ENCODE assay signal across 31 cellular contexts in genomic region chr6:43921039-43921438, GRCh38.
DNase-seq lines count a peak whose midpoint lies in the region; ATAC-seq and TF ChIP-seq lines count a peak whose summit lies in the region.
"Had no signal": no experiment of that assay in that cellular context is flagged by ENCODE, and none has a peak within 500 bp of the region (broad histone marks: within the 10 kb centered on the region; RNA-seq: fewer than 3 reads in every experiment).

No MANE protein-coding gene starts in this region.

- WGBS in neuronal stem cell (ENCODE audit: extremely low coverage in 2 of 2, insufficient read length in 2 of 2, insufficient replicate concordance in 1 of 2), 2 donors = no CpG with 5 or more reads among the region's 9 CpGs

- peak overlapping the region; percentile 38 for H2AK5ac ChIP-seq in neuronal stem cell (ENCODE audit: low read depth, low read length)

- no peak overlapping the region for H2BK12ac ChIP-seq in neuronal stem cell (ENCODE audit: low read length)

- H4K8ac ChIP-seq in neuronal stem cell (ENCODE audit: low read depth, low read length) = peak overlapping the region; percentile 54

- no peak overlapping the region for H3K14ac ChIP-seq in neuronal stem cell (ENCODE audit: low read length)

- peaks cover 2% of the 10 kb centered on the region for H3K79me1 ChIP-seq in neuronal stem cell (ENCODE audit: low read depth, low read length)

- H3K9me3 ChIP-seq in neuronal stem cell (replicated peaks in 1 of 2; ENCODE audit: control insufficient read depth in 2 of 2, insufficient read depth in 1 of 2, low read depth in 1 of 2, low read length in 2 of 2) (no peaks in the 10 kb centered on the region), right atrium auricular region (no peaks in the 10 kb centered on the region)
- H3K9me3 ChIP-seq: BLaER1 treated with 17β-estradiol and CSF1 and Interleukin-3, amounts not matched to agents 10 nM and 100 nM; Caco-2; gastroesophageal sphincter; psoas muscle; testis had no signal

- H3K27me3 Mint-ChIP-seq in brain = peaks cover 4% of the 10 kb centered on the region

- no peak overlapping the region for H3K4ac ChIP-seq in neuronal stem cell (ENCODE audit: low read length)

- no peaks in the 10 kb centered on the region for H3K27me3 ChIP-seq in neuronal stem cell (ENCODE audit: control insufficient read depth in 3 of 3, insufficient read depth in 3 of 3, low read depth in 1 of 3, low read length in 3 of 3)
- H3K27me3 ChIP-seq in right atrium auricular region = no peaks in the 10 kb centered on the region
- H3K27me3 ChIP-seq: gastroesophageal sphincter, hepatocyte, testis had no signal

- H4K91ac ChIP-seq in neuronal stem cell (ENCODE audit: low read depth, low read length, poor library complexity) = peak overlapping the region; percentile 59

- no peak for ATAC-seq in HG02938 (IDR thresholded peaks at IDR 0.05; ENCODE audit: unreplicated experiment)
- ATAC-seq: activated naive CD4-positive, alpha-beta T cell treated with anti-CD3 and anti-CD28 coated beads, Interleukin-2, amount 50 U/mL, for 72 hours; gastroesophageal sphincter; naive thymus-derived CD8-positive, alpha-beta T cell; psoas muscle had no signal

- no peak overlapping the region for H3K27ac ChIP-seq in neuronal stem cell (replicated peaks; ENCODE audit: low read length)
- no peak overlapping the region for H3K27ac ChIP-seq in right atrium auricular region
- H3K27ac ChIP-seq: 22Rv1; BLaER1 treated with 17β-estradiol and CSF1 and Interleukin-3, amounts not matched to agents 10 nM and 100 nM; gastroesophageal sphincter; hepatocyte; psoas muscle; testis had no signal

- H3K4me3 Mint-ChIP-seq in brain = no peak overlapping the region
- H3K4me3 Mint-ChIP-seq: naive thymus-derived CD8-positive, alpha-beta T cell; stimulated activated naive CD8-positive, alpha-beta T cell treated with anti-CD3 and anti-CD28 coated beads, Interleukin-15, Interleukin-2, amounts not matched to agents 100 ng/mL and 50 ng/mL, for 24 hours had no signal

- H3K18ac ChIP-seq in neuronal stem cell (ENCODE audit: low read length) = peak overlapping the region; percentile 52

- DNase-seq in NCI-H1417 (lab: John Stamatoyannopoulos, UW) (peak; percentile 7 to 29 (median 7)), NCI-H1417 treated with DMSO at 0.1 percent for 48 hours (lab: John Stamatoyannopoulos, UW) (no peak), NCI-H2029 (lab: John Stamatoyannopoulos, UW) (peak; percentile 37), neuronal stem cell (ENCODE audit: low spot score) (no peak), NCI-H2196 (lab: John Stamatoyannopoulos, UW; ENCODE audit: unreplicated experiment) (no peak), right atrium auricular region (ENCODE audit: low spot score) (no peak)
- DNase-seq: activated CD4-positive, alpha-beta T cell treated with anti-CD3 and anti-CD28 coated beads for 4 hours; activated effector memory CD4-positive, alpha-beta T cell treated with Interleukin-2 at 50 U/mL for 16 hours; amygdala; Caco-2; effector CD4-positive, alpha-beta T cell; GOT3; KG1; naive thymus-derived CD8-positive, alpha-beta T cell; NCI-H1092 treated with DMSO at 0.1 percent for 48 hours; NCI-H2081 treated with DMSO at 0.1 percent for 48 hours; NCI-H524 treated with DMSO at 0.1 percent for 48 hours; occipital lobe; psoas muscle; SIG-M5; SW 1271; T-helper 9 cell; testis had no signal

- no peaks in the 10 kb centered on the region for H3K36me3 ChIP-seq in neuronal stem cell (replicated peaks in 1 of 2; ENCODE audit: control insufficient read depth in 2 of 2, insufficient read depth in 2 of 2, low read length in 2 of 2)
- H3K36me3 ChIP-seq in right atrium auricular region = no peaks in the 10 kb centered on the region
- H3K36me3 ChIP-seq: BLaER1 treated with 17β-estradiol and CSF1 and Interleukin-3, amounts not matched to agents 10 nM and 100 nM; gastroesophageal sphincter had no signal

- no peaks in the 10 kb centered on the region for H3K36me3 Mint-ChIP-seq in brain
- H3K36me3 Mint-ChIP-seq: activated naive CD4-positive, alpha-beta T cell treated with anti-CD3 and anti-CD28 coated beads, Interleukin-2, amount 50 U/mL, for 72 hours; naive thymus-derived CD8-positive, alpha-beta T cell had no signal

- H2BK15ac ChIP-seq in neuronal stem cell (ENCODE audit: low read length) = peak overlapping the region; percentile 88

- peaks cover 0 to 5% of the 10 kb centered on the region in 2 donors for H3K4me1 ChIP-seq in neuronal stem cell (ENCODE audit: control insufficient read depth in 2 of 2, insufficient read depth in 1 of 2, low read depth in 1 of 2, low read length in 2 of 2)
- no peaks in the 10 kb centered on the region for H3K4me1 ChIP-seq in right atrium auricular region
- H3K4me1 ChIP-seq: gastroesophageal sphincter had no signal

- TF ChIP-seq CTCF in brain (conservative IDR thresholded peaks at IDR 0.05) (no peak), right atrium auricular region (IDR thresholded peaks at IDR 0.05) (no peak)

- no peaks in the 10 kb centered on the region for H3K9me3 Mint-ChIP-seq in brain
- H3K9me3 Mint-ChIP-seq: activated naive CD4-positive, alpha-beta T cell treated with anti-CD3 and anti-CD28 coated beads, Interleukin-2, amount 50 U/mL, for 72 hours; naive thymus-derived CD8-positive, alpha-beta T cell; stimulated activated naive CD8-positive, alpha-beta T cell treated with anti-CD3 and anti-CD28 coated beads, Interleukin-15, Interleukin-2, amounts not matched to agents 100 ng/mL and 50 ng/mL, for 24 hours had no signal

- H3K4me1 Mint-ChIP-seq in brain = peaks cover 56% of the 10 kb centered on the region

- H2BK120ac ChIP-seq in neuronal stem cell (ENCODE audit: low read depth, low read length) = no peak overlapping the region

- no peak overlapping the region for H2AFZ ChIP-seq in neuronal stem cell (ENCODE audit: low read length)
- H2AFZ ChIP-seq: hepatocyte had no signal

- no peak overlapping the region for H3K4me2 ChIP-seq in neuronal stem cell (ENCODE audit: insufficient read depth, low read length, poor library complexity, severe bottlenecking)
- H3K4me2 ChIP-seq: hepatocyte had no signal

- H3K4me3 ChIP-seq in neuronal stem cell (ENCODE audit: low read length in 2 of 2) (no peak overlapping the region), right atrium auricular region (no peak overlapping the region)
- H3K4me3 ChIP-seq: BLaER1 treated with 17β-estradiol and CSF1 and Interleukin-3, amounts not matched to agents 10 nM and 100 nM; gastroesophageal sphincter; hepatocyte; psoas muscle; testis had no signal

- H3K27ac Mint-ChIP-seq in brain = peak overlapping the region in 3 of 5 experiments; percentile 8 to 48 (median 12)
- H3K27ac Mint-ChIP-seq: activated naive CD4-positive, alpha-beta T cell treated with anti-CD3 and anti-CD28 coated beads, Interleukin-2, amount 50 U/mL, for 72 hours; stimulated activated naive CD8-positive, alpha-beta T cell treated with anti-CD3 and anti-CD28 coated beads, Interleukin-15, Interleukin-2, amounts not matched to agents 100 ng/mL and 50 ng/mL, for 24 hours had no signal

- no peak overlapping the region for H3K9ac ChIP-seq in neuronal stem cell (ENCODE audit: low read depth, low read length, poor library complexity)
- H3K9ac ChIP-seq: BLaER1 treated with 17β-estradiol and CSF1 and Interleukin-3, amounts not matched to agents 10 nM and 100 nM had no signal

- H3K23ac ChIP-seq in neuronal stem cell (ENCODE audit: low read depth, low read length, poor library complexity) = no peak overlapping the region

- H2BK5ac ChIP-seq in neuronal stem cell (ENCODE audit: low read length) = no peak overlapping the region

Comparison
In these comparisons a context has a peak if more than half of its experiments do, and no peak if none do; other contexts are left out.
1. DNase-seq: peak in NCI-H1417 (3 of 3) and NCI-H2029 (single experiment); none in NCI-H1417 treated with DMSO at 0.1 percent for 48 hours (single experiment), neuronal stem cell (single experiment), NCI-H2196 (single experiment) and right atrium auricular region (single experiment).